37 cellular contexts compared by ENCODE assay signal in genomic region chr4:84412062-84412461, GRCh38.
"Had no signal": no experiment of that assay in that cellular context is flagged by ENCODE, and none has a peak within 500 bp of the region (broad histone marks: within the 10 kb centered on the region; RNA-seq: fewer than 3 reads in every experiment).

No MANE protein-coding gene starts in this region.

- ATAC-seq: activated CD8-positive, alpha-beta T cell treated with anti-CD3 and anti-CD28 coated beads for 36 hours; activated naive CD8-positive, alpha-beta T cell treated with anti-CD3 and anti-CD28 coated beads, Interleukin-2, amount 50 U/mL, for 24 hours; activated T-cell treated with anti-CD3 and anti-CD28 coated beads, Interleukin-2, amount 50 U/mL, for 4 hours; activated T-cell treated with anti-CD3 and anti-CD28 coated beads, Interleukin-2, amount 50 U/mL, for 72 hours; activated T-helper 17 cell treated with anti-CD3 and anti-CD28 coated beads, Interleukin-2, amount 50 U/mL, for 72 hours; body of pancreas had no signal

- H3K36me3 ChIP-seq: ascending aorta, brain microvascular endothelial cell, breast epithelium had no signal

- H3K27me3 ChIP-seq: ascending aorta, body of pancreas, brain microvascular endothelial cell, breast epithelium had no signal

- H3K4me1 Mint-ChIP-seq: activated B cell treated with CpG ODN at 0.5 μM for 24 hours; activated CD4-positive, alpha-beta T cell treated with anti-CD3 and anti-CD28 coated beads, Interleukin-2, amount 10 ng/mL, durations not matched to agents 24 days and 14 days; activated naive CD4-positive, alpha-beta T cell treated with anti-CD3 and anti-CD28 coated beads, Interleukin-2, amount 10 ng/mL, durations not matched to agents 7 days and 5 days; activated naive CD4-positive, alpha-beta T cell treated with anti-CD3 and anti-CD28 coated beads, Interleukin-2, amount 50 U/mL, for 24 hours; activated naive CD8-positive, alpha-beta T cell treated with anti-CD3 and anti-CD28 coated beads, Interleukin-2, amount 10 ng/mL, durations not matched to agents 7 days and 5 days; activated naive CD8-positive, alpha-beta T cell treated with anti-CD3 and anti-CD28 coated beads, Interleukin-2, amount 50 U/mL, for 24 hours; activated T-helper 17 cell treated with anti-CD3 and anti-CD28 coated beads, Interleukin-2, amount 50 U/mL, for 72 hours had no signal

- H3K27me3 Mint-ChIP-seq: activated B cell treated with CpG ODN at 0.5 μM for 24 hours; activated CD4-positive, alpha-beta memory T cell treated with anti-CD3 and anti-CD28 coated beads for 36 hours; activated naive CD4-positive, alpha-beta T cell treated with anti-CD3 and anti-CD28 coated beads, Interleukin-2, amount 10 ng/mL, durations not matched to agents 7 days and 5 days; activated naive CD8-positive, alpha-beta T cell treated with anti-CD3 and anti-CD28 coated beads, Interleukin-2, amount 10 ng/mL, durations not matched to agents 7 days and 5 days had no signal

- DNase-seq: activated B cell treated with CpG ODN at 0.5 μM for 24 hours; activated CD4-positive, alpha-beta memory T cell treated with anti-CD3 and anti-CD28 coated beads for 36 hours; activated CD4-positive, alpha-beta T cell treated with anti-CD3 and anti-CD28 coated beads for 4 hours; activated CD4-positive, alpha-beta T cell treated with anti-CD3 and anti-CD28 coated beads, Interleukin-2, amount 10 ng/mL, durations not matched to agents 24 days and 14 days; activated CD4-positive, alpha-beta T cell treated with anti-CD3 and anti-CD28 coated beads, Interleukin-2, amount 50 U/mL, for 1 hour; activated CD4-positive, alpha-beta T cell treated with anti-CD3 and anti-CD28 coated beads, Interleukin-2, amount 50 U/mL, for 4 hours; activated CD4-positive, CD25-positive, alpha-beta regulatory T cell treated with anti-CD3 and anti-CD28 coated beads, Interleukin-2, amount 50 U/mL, for 72 hours; activated CD8-positive, alpha-beta memory T cell treated with anti-CD3 and anti-CD28 coated beads, Interleukin-2, amount 50 U/mL, for 4 hours; activated CD8-positive, alpha-beta T cell treated with anti-CD3 and anti-CD28 coated beads for 36 hours; activated effector memory CD4-positive, alpha-beta T cell treated with anti-CD3 and anti-CD28 coated beads, Interleukin-2, amount 50 U/mL, for 16 hours; activated naive CD4-positive, alpha-beta T cell treated with anti-CD3 and anti-CD28 coated beads, Interleukin-2, amount 10 ng/mL, durations not matched to agents 7 days and 5 days; activated naive CD4-positive, alpha-beta T cell treated with Interleukin-2 at 50 U/mL for 16 hours; activated naive CD8-positive, alpha-beta T cell treated with anti-CD3 and anti-CD28 coated beads, Interleukin-2, amount 10 ng/mL, durations not matched to agents 7 days and 5 days; activated naive CD8-positive, alpha-beta T cell treated with anti-CD3 and anti-CD28 coated beads, Interleukin-2, amount 50 U/mL, for 24 hours; activated T-cell treated with anti-CD3 and anti-CD28 coated beads for 4 hours; activated T-cell treated with anti-CD3 and anti-CD28 coated beads, Interleukin-2, amount 50 U/mL, for 1 hour; activated T-cell treated with anti-CD3 and anti-CD28 coated beads, Interleukin-2, amount 50 U/mL, for 4 hours; activated T-cell treated with anti-CD3 and anti-CD28 coated beads, Interleukin-2, amount 50 U/mL, for 72 hours; amygdala; anterior cingulate cortex; body of pancreas; brain microvascular endothelial cell; central memory CD4-positive, alpha-beta T cell; SW 1271; T-helper 1 cell; T-helper 2 cell; T-helper 9 cell had no signal

- H3K9me3 ChIP-seq: ascending aorta, body of pancreas, breast epithelium had no signal

- H3K27ac Mint-ChIP-seq: activated B cell treated with CpG ODN at 0.5 μM for 24 hours; activated CD4-positive, alpha-beta memory T cell treated with anti-CD3 and anti-CD28 coated beads for 36 hours; activated CD4-positive, alpha-beta T cell treated with anti-CD3 and anti-CD28 coated beads, Interleukin-2, amount 10 ng/mL, durations not matched to agents 24 days and 14 days; activated CD8-positive, alpha-beta T cell treated with anti-CD3 and anti-CD28 coated beads for 36 hours; activated naive CD4-positive, alpha-beta T cell treated with anti-CD3 and anti-CD28 coated beads, Interleukin-2, amount 10 ng/mL, durations not matched to agents 7 days and 5 days; activated naive CD4-positive, alpha-beta T cell treated with anti-CD3 and anti-CD28 coated beads, Interleukin-2, amount 50 U/mL, for 24 hours; activated naive CD8-positive, alpha-beta T cell; activated naive CD8-positive, alpha-beta T cell treated with anti-CD3 and anti-CD28 coated beads, Interleukin-2, amount 10 ng/mL, durations not matched to agents 7 days and 5 days; activated naive CD8-positive, alpha-beta T cell treated with anti-CD3 and anti-CD28 coated beads, Interleukin-2, amount 50 U/mL, for 24 hours; activated T-cell treated with anti-CD3 and anti-CD28 coated beads, Interleukin-2, amount 50 U/mL, for 72 hours; activated T-helper 1 cell treated with anti-CD3 and anti-CD28 coated beads, Interleukin-12 subunit alpha, Interleukin-12 subunit beta, Interleukin-2, Interleukin-4 antibody, amounts not matched to agents 30 ng/mL and 10 ng/mL and 1 ng/mL, durations not matched to agents 14 hours and 24 hours and 36 hours; activated T-helper 17 cell treated with anti-CD3 and anti-CD28 coated beads, Interleukin-2, amount 50 U/mL, for 72 hours; T-helper 1 cell treated with Interleukin-12 subunit alpha and Interleukin-12 subunit beta and Interleukin-4 antibody, amounts not matched to agents 30 μg/mL and 1 μg/mL, for 36 hours; T-helper 2 cell treated with Interferon-gamma antibody and Interleukin-4, amounts not matched to agents 5 μg/mL and 100 μg/mL, for 36 hours had no signal

- H3K27ac ChIP-seq: ascending aorta, body of pancreas, brain microvascular endothelial cell, breast epithelium, VCaP had no signal

- H3K4me3 Mint-ChIP-seq: activated B cell treated with CpG ODN at 0.5 μM for 24 hours; activated CD4-positive, alpha-beta memory T cell treated with anti-CD3 and anti-CD28 coated beads for 36 hours; activated CD4-positive, alpha-beta T cell treated with anti-CD3 and anti-CD28 coated beads, Interleukin-2, amount 10 ng/mL, durations not matched to agents 24 days and 14 days; activated CD8-positive, alpha-beta T cell treated with anti-CD3 and anti-CD28 coated beads for 36 hours; activated naive CD4-positive, alpha-beta T cell treated with anti-CD3 and anti-CD28 coated beads, Interleukin-2, amount 10 ng/mL, durations not matched to agents 7 days and 5 days; activated naive CD4-positive, alpha-beta T cell treated with anti-CD3 and anti-CD28 coated beads, Interleukin-2, amount 50 U/mL, for 24 hours; activated naive CD8-positive, alpha-beta T cell; activated naive CD8-positive, alpha-beta T cell treated with anti-CD3 and anti-CD28 coated beads, Interleukin-2, amount 10 ng/mL, durations not matched to agents 7 days and 5 days; activated naive CD8-positive, alpha-beta T cell treated with anti-CD3 and anti-CD28 coated beads, Interleukin-2, amount 50 U/mL, for 24 hours; activated T-cell treated with anti-CD3 and anti-CD28 coated beads, Interleukin-2, amount 50 U/mL, for 4 hours; activated T-cell treated with anti-CD3 and anti-CD28 coated beads, Interleukin-2, amount 50 U/mL, for 72 hours; activated T-helper 1 cell treated with anti-CD3 and anti-CD28 coated beads, Interleukin-12 subunit alpha, Interleukin-12 subunit beta, Interleukin-2, Interleukin-4 antibody, amounts not matched to agents 30 ng/mL and 10 ng/mL and 1 ng/mL, durations not matched to agents 14 hours and 24 hours and 36 hours; activated T-helper 17 cell treated with anti-CD3 and anti-CD28 coated beads, Interleukin-2, amount 50 U/mL, for 72 hours; T-helper 1 cell treated with Interleukin-12 subunit alpha and Interleukin-12 subunit beta and Interleukin-4 antibody, amounts not matched to agents 30 μg/mL and 1 μg/mL, for 36 hours; T-helper 2 cell treated with Interferon-gamma antibody and Interleukin-4, amounts not matched to agents 5 μg/mL and 100 μg/mL, for 36 hours had no signal

- H3K9me3 Mint-ChIP-seq: activated B cell treated with CpG ODN at 0.5 μM for 24 hours; activated CD4-positive, alpha-beta memory T cell treated with anti-CD3 and anti-CD28 coated beads for 36 hours; activated CD4-positive, alpha-beta T cell treated with anti-CD3 and anti-CD28 coated beads, Interleukin-2, amount 10 ng/mL, durations not matched to agents 24 days and 14 days; activated CD8-positive, alpha-beta T cell treated with anti-CD3 and anti-CD28 coated beads for 36 hours; activated naive CD4-positive, alpha-beta T cell treated with anti-CD3 and anti-CD28 coated beads, Interleukin-2, amount 10 ng/mL, durations not matched to agents 7 days and 5 days; activated naive CD8-positive, alpha-beta T cell treated with anti-CD3 and anti-CD28 coated beads, Interleukin-2, amount 10 ng/mL, durations not matched to agents 7 days and 5 days; activated naive CD8-positive, alpha-beta T cell treated with anti-CD3 and anti-CD28 coated beads, Interleukin-2, amount 50 U/mL, for 24 hours; activated T-cell treated with anti-CD3 and anti-CD28 coated beads, Interleukin-2, amount 50 U/mL, for 4 hours; activated T-helper 1 cell treated with anti-CD3 and anti-CD28 coated beads, Interleukin-12 subunit alpha, Interleukin-12 subunit beta, Interleukin-2, Interleukin-4 antibody, amounts not matched to agents 30 ng/mL and 10 ng/mL and 1 ng/mL, durations not matched to agents 14 hours and 24 hours and 36 hours; activated T-helper 17 cell treated with anti-CD3 and anti-CD28 coated beads, Interleukin-2, amount 50 U/mL, for 72 hours; T-helper 1 cell treated with Interleukin-12 subunit alpha and Interleukin-12 subunit beta and Interleukin-4 antibody, amounts not matched to agents 30 μg/mL and 1 μg/mL, for 36 hours; T-helper 2 cell treated with Interferon-gamma antibody and Interleukin-4, amounts not matched to agents 5 μg/mL and 100 μg/mL, for 36 hours had no signal

- H3K4me3 ChIP-seq: ascending aorta, body of pancreas, breast epithelium had no signal

- H3K36me3 Mint-ChIP-seq: activated CD4-positive, alpha-beta memory T cell treated with anti-CD3 and anti-CD28 coated beads for 36 hours; activated naive CD4-positive, alpha-beta T cell treated with anti-CD3 and anti-CD28 coated beads, Interleukin-2, amount 10 ng/mL, durations not matched to agents 7 days and 5 days; activated naive CD4-positive, alpha-beta T cell treated with anti-CD3 and anti-CD28 coated beads, Interleukin-2, amount 50 U/mL, for 24 hours; activated naive CD8-positive, alpha-beta T cell; activated naive CD8-positive, alpha-beta T cell treated with anti-CD3 and anti-CD28 coated beads, Interleukin-2, amount 10 ng/mL, durations not matched to agents 7 days and 5 days had no signal

- H3K4me1 ChIP-seq: ascending aorta, body of pancreas, breast epithelium had no signal

- FAIRE-seq: TTC549 had no signal
